Comparison of ENCODE assay signal across 9 cellular contexts in the genomic region with DNA sequence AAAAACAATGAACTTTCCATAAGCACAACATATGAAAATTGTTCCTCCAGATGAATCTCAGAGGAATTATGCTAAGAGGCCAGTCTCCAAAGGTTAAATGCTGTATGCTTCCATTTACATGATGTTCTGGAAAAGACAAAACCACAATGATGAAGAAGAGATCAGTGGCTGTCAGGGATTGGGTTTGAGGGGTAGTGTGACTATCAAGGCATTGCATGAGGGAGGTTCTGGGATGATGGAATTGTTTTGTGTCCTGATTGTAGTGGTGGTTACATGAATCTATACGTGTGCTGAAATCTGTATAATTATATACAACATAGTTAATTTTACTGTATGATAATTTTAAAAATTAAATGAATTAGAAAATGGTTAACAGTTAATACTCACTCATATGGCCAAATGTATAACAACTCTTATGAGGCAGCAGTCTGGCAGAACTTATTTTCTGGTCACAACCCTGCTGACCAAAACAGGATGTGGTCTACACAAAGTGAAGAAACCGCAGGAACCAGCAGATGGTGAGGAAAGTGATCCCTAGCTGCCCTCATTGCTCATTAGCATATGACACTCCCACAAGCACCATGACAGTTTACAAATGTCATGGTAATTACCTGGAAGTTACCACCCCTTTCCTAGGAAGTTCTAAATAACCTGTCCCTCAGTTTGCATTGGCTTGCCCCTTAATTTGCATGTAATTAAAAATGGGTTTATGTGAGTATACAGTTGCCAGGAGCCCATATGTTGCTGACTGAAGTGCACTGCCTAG. TPM values are rescaled to one million over a fixed set of nuclear protein-coding genes. Genes with fewer than 3 reads are reported as not detected.
A peak's percentile ranks its signal among the peaks of the same experiment; 100 is the strongest.
DNase-seq lines count a peak whose midpoint lies in the region; ATAC-seq and TF ChIP-seq lines count a peak whose summit lies in the region.
"Had no signal": no experiment of that assay in that cellular context is flagged by ENCODE, and none has a peak within 500 bp of the region (broad histone marks: within the 10 kb centered on the region; RNA-seq: fewer than 3 reads in every experiment).

No MANE protein-coding gene starts in this region.

- H4K20me1 ChIP-seq in DND-41 (ENCODE audit: insufficient read depth, low read length) = peaks cover 3% of the 10 kb centered on the region; the same call in 1 of the 2 replicates

- H3K27me3 ChIP-seq in DND-41 (ENCODE audit: insufficient read depth, low read length, poor library complexity) (no peaks in the 10 kb centered on the region), adipocyte (replicated peaks; ENCODE audit: control insufficient read depth, insufficient read depth, low read length) (no peaks in the 10 kb centered on the region), HAP-1 (ENCODE audit: low read depth) (no peaks in the 10 kb centered on the region; the same call in 1 of the 2 replicates)

- in situ Hi-C loops in HAP-1 (cut with MboI; ENCODE audit: low sequenced_read_pairs) = no loop called here

- no peak overlapping the region for H3K4me3 ChIP-seq in DND-41 (ENCODE audit: low read depth in 1 of 2, low read length in 2 of 2)
- H3K4me3 ChIP-seq in adipocyte (ENCODE audit: low read length) = no peak overlapping the region
- no peak overlapping the region for H3K4me3 ChIP-seq in mucosa of descending colon
- H3K4me3 ChIP-seq in HAP-1 = no peak overlapping the region

- peak overlapping the region; percentile 74 for H3K27ac ChIP-seq in DND-41 (ENCODE audit: low read length)

- no peaks in the 10 kb centered on the region for H3K36me3 ChIP-seq in DND-41 (ENCODE audit: insufficient read depth, low read length)
- no peaks in the 10 kb centered on the region for H3K36me3 ChIP-seq in adipocyte (ENCODE audit: control insufficient read depth, insufficient read depth, low read length, severe bottlenecking)
- H3K36me3 ChIP-seq in mucosa of descending colon (ENCODE audit: low read depth) = no peaks in the 10 kb centered on the region
- H3K36me3 ChIP-seq in HAP-1 (replicated peaks) = no peaks in the 10 kb centered on the region

- intact Hi-C loops in mucosa of descending colon (cut with DNase I, micrococcal nuclease) = loop anchor here (5.0 kb wide), 1 partner anchor 122 kb away; no protein-coding TSS in a partner anchor

- H3K9ac ChIP-seq in DND-41 (ENCODE audit: low read depth, low read length) (no peak overlapping the region), adipocyte (ENCODE audit: low read length) (no peak overlapping the region)

- H3K4me2 ChIP-seq in DND-41 (ENCODE audit: insufficient read depth, low read length) = peak overlapping the region; percentile 40; the same call in 1 of the 2 replicates

- no peaks in the 10 kb centered on the region for H3K79me2 ChIP-seq in DND-41 (ENCODE audit: insufficient read depth, low read length)

- DNase-seq in DND-41 = peak; percentile 87
- peak; percentile 86 for DNase-seq in SIG-M5 treated with dmso at 0.1 percent for 504 hours (lab: John Stamatoyannopoulos, UW; ENCODE audit: unreplicated experiment)
- DNase-seq in adipocyte (ENCODE audit: low read depth) = peak; percentile 22
- peak in 1 of 3 donors; percentile 60 for DNase-seq in mucosa of descending colon
- no peak for DNase-seq in NCI-H1694 (lab: John Stamatoyannopoulos, UW)
- no peak for DNase-seq in HAP-1 (ENCODE audit: low spot score in 2 of 2)

- H3K9me3 ChIP-seq in DND-41 (ENCODE audit: insufficient read depth, low read length, severe bottlenecking) = no peaks in the 10 kb centered on the region
- H3K9me3 ChIP-seq in adipocyte (ENCODE audit: control insufficient read depth, low read length) = no peaks in the 10 kb centered on the region
- H3K9me3 ChIP-seq in mucosa of descending colon = no peaks in the 10 kb centered on the region
- no peaks in the 10 kb centered on the region; the same call in 1 of the 2 replicates for H3K9me3 ChIP-seq in HAP-1

- TF ChIP-seq CTCF in DND-41 (IDR thresholded peaks at IDR 0.05; ENCODE audit: borderline replicate concordance, extremely low read depth, low read length, poor library complexity, severe bottlenecking) = no peak
- TF ChIP-seq CTCF in mucosa of descending colon (IDR thresholded peaks at IDR 0.05) = no peak

- H3K4me1 ChIP-seq in DND-41 (ENCODE audit: insufficient read depth, low read length) (peaks cover 28% of the 10 kb centered on the region), adipocyte (ENCODE audit: control insufficient read depth, insufficient read depth, low read length) (peaks cover 20% of the 10 kb centered on the region), mucosa of descending colon (ENCODE audit: low read depth) (no peaks in the 10 kb centered on the region), HAP-1 (no peaks in the 10 kb centered on the region)

- peak; percentile 94 for ATAC-seq in DND-41 (ENCODE audit: insufficient read depth, low read depth)
- ATAC-seq in GM19438 (IDR thresholded peaks at IDR 0.05; ENCODE audit: low read depth, unreplicated experiment) = peak; percentile 93
- peak; percentile 55 for ATAC-seq in HG03457 (IDR thresholded peaks at IDR 0.05; ENCODE audit: unreplicated experiment)
- ATAC-seq in mucosa of descending colon = peak; percentile 60

- H2AFZ ChIP-seq in DND-41 (ENCODE audit: low read depth, low read length) = no peak overlapping the region

RNA-seq across cellular contexts. Expression of a gene that starts 31.9 kb away (rescaled TPM):
- total RNA-seq in mucosa of descending colon = 10 to 100 TPM; 70.3 to 84.1 (median 80.0) TPM

RNA-seq across cellular contexts. Expression of a gene that starts 41.9 kb away (rescaled TPM):
- 100 to 1,000 TPM; 168 to 326 (median 300) TPM for total RNA-seq in mucosa of descending colon

RNA-seq across cellular contexts. Expression of a gene that starts 56.5 kb away (rescaled TPM):
- total RNA-seq in mucosa of descending colon = 1 to 10 TPM in 2 of 3 donors, under 1 TPM in 1; 0.87 to 5.4 (median 3.4) TPM
- total RNA-seq: T-helper 2 cell treated with Interferon-gamma antibody and Interleukin-4, amounts not matched to agents 100 ng/mL and 5 ng/mL, for 36 hours had no signal

Comparison
In these comparisons a context has a peak if more than half of its experiments do, and no peak if none do; other contexts are left out.
1. DNase-seq: peak in DND-41 (single experiment), SIG-M5 treated with dmso at 0.1 percent for 504 hours (single experiment) and adipocyte (single experiment); none in NCI-H1694 (single experiment) and HAP-1 (0 of 2).
2. Peak in every context shown above with its lines, with median percentiles within 50 percentile points of each other: ATAC-seq.